In the genomic region with DNA sequence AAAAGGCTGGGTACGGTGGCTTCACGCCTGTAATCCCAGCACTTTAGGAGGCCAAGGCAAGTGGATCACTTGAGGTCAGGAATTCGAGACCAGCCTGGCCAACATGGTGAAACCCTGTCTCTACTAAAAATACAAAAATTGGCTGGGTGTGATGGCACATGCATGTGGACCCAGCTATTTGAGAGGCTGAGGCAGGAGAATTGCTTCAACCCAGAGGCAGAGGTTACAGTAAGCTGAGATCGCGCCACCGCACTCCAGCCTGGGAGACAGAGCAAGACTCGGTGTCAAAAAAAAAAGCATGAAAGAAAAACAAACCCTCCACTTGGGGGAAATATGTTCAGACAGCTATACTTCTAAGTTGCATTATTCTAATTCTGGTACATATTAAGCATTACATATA, we compare ENCODE assay signal across 7 cellular contexts. TPM values are rescaled to one million over a fixed set of nuclear protein-coding genes. Genes with fewer than 3 reads are reported as not detected.
A peak's percentile ranks its signal among the peaks of the same experiment; 100 is the strongest.
DNase-seq lines count a peak whose midpoint lies in the region; ATAC-seq, FAIRE-seq and TF ChIP-seq lines count a peak whose summit lies in the region.
"Not testable (repeated sequence)": the region's sequence is repeated elsewhere in the genome, so short reads cannot be mapped to it uniquely, and the experiment has no call there.

No MANE protein-coding gene starts in this region.

- not testable (repeated sequence) for H3K9me3 Mint-ChIP-seq in CD4-positive, alpha-beta memory T cell; activated T-helper 17 cell treated with anti-CD3 and anti-CD28 coated beads, Interleukin-2, amount 50 U/mL, for 72 hours; MCF 10A (ENCODE audit: unreplicated experiment); naive thymus-derived CD4-positive, alpha-beta T cell

- H3K4me1 Mint-ChIP-seq in CD4-positive, alpha-beta memory T cell = peaks cover 27 to 53% (median 41%) of the 10 kb centered on the region in 4 donors
- H3K4me1 Mint-ChIP-seq in activated T-helper 17 cell treated with anti-CD3 and anti-CD28 coated beads, Interleukin-2, amount 50 U/mL, for 72 hours = peaks cover 13% of the 10 kb centered on the region
- peaks cover 16% of the 10 kb centered on the region for H3K4me1 Mint-ChIP-seq in MCF 10A (ENCODE audit: insufficient read depth, unreplicated experiment)
- peaks cover 30 to 65% (median 57%) of the 10 kb centered on the region in 7 donors for H3K4me1 Mint-ChIP-seq in naive thymus-derived CD4-positive, alpha-beta T cell

- not testable (repeated sequence) for BruUV-seq in MCF 10A (replicated peaks; lab: Mats Ljungman, UMichigan)

- peaks cover 16% of the 10 kb centered on the region for H3K36me3 ChIP-seq in CD4-positive, alpha-beta memory T cell (ENCODE audit: insufficient read depth, low read length)
- peaks cover 18% of the 10 kb centered on the region for H3K36me3 ChIP-seq in RWPE2 (ENCODE audit: low read depth)
- H3K36me3 ChIP-seq in naive thymus-derived CD4-positive, alpha-beta T cell (ENCODE audit: control insufficient read depth in 2 of 3, insufficient read depth in 3 of 3, low read length in 3 of 3) = peaks cover 0 to 21% (median 11%) of the 10 kb centered on the region in 3 experiments
- H3K36me3 ChIP-seq in skeletal muscle tissue (ENCODE audit: control insufficient read depth in 3 of 3, insufficient read depth in 3 of 3, low read length in 3 of 3) = peaks cover 9 to 13% (median 10%) of the 10 kb centered on the region in 3 donors

- not testable (repeated sequence) for TF ChIP-seq RAD21 in A549 (conservative IDR thresholded peaks at IDR 0.05 in 1 of 2, IDR thresholded peaks at IDR 0.05 in 1 of 2)

- not testable (repeated sequence) for H3K9ac ChIP-seq in skeletal muscle tissue (ENCODE audit: low read depth in 1 of 3, low read length in 3 of 3)

- peaks cover 19% of the 10 kb centered on the region in 2 donors for H3K36me3 Mint-ChIP-seq in CD4-positive, alpha-beta memory T cell
- peaks cover 26% of the 10 kb centered on the region for H3K36me3 Mint-ChIP-seq in activated T-helper 17 cell treated with anti-CD3 and anti-CD28 coated beads, Interleukin-2, amount 50 U/mL, for 72 hours (ENCODE audit: low read depth)
- peaks cover 25% of the 10 kb centered on the region for H3K36me3 Mint-ChIP-seq in MCF 10A (ENCODE audit: insufficient read depth, unreplicated experiment)
- H3K36me3 Mint-ChIP-seq in naive thymus-derived CD4-positive, alpha-beta T cell = peaks cover 14 to 23% (median 20%) of the 10 kb centered on the region in 5 donors

- TF ChIP-seq CTCF in A549 (IDR thresholded peaks at IDR 0.05); RWPE2 (IDR thresholded peaks at IDR 0.05; ENCODE audit: poor library complexity, severe bottlenecking); MCF 10A (IDR thresholded peaks at IDR 0.05; ENCODE audit: unreplicated experiment): not testable (repeated sequence)

- intact Hi-C loops in CD4-positive, alpha-beta memory T cell (cut with micrococcal nuclease); MCF 10A (cut with micrococcal nuclease); naive thymus-derived CD4-positive, alpha-beta T cell (cut with micrococcal nuclease): not testable (repeated sequence)

- not testable (repeated sequence) for H3K4me2 ChIP-seq in A549

- POLR2A ChIA-PET in A549 (lab: Yijun Ruan, JAX) = interaction anchor here (1.0 to 6.8 kb wide), 4 partner anchors 13 to 41 kb away, joined by 3 to 126 read pairs (median 18); no protein-coding TSS in a partner anchor
- POLR2A ChIA-PET in CD4-positive, alpha-beta memory T cell (lab: Charles Lee; ENCODE audit: partially characterized antibody) = interaction anchor here (0.6 to 7.7 kb wide), 8 partner anchors 13 to 56 kb away, joined by 3 to 156 read pairs (median 4); no protein-coding TSS in a partner anchor
- POLR2A ChIA-PET in MCF 10A (lab: Yijun Ruan, JAX) = interaction anchor here (0.6 to 12.8 kb wide), 7 partner anchors 12 to 235 kb away, joined by 3 to 902 read pairs (median 125); no protein-coding TSS in a partner anchor
- POLR2A ChIA-PET in naive thymus-derived CD4-positive, alpha-beta T cell (lab: Charles Lee) = interaction anchor here (0.5 to 10.1 kb wide), 7 partner anchors 11 to 55 kb away, joined by 3 to 174 read pairs (median 6); no protein-coding TSS in a partner anchor

- not testable (repeated sequence) for H3K9me3 ChIP-seq in A549; CD4-positive, alpha-beta memory T cell (ENCODE audit: control insufficient read depth in 1 of 2, low read length in 2 of 2); RWPE2 (ENCODE audit: severe bottlenecking); naive thymus-derived CD4-positive, alpha-beta T cell (ENCODE audit: control insufficient read depth in 2 of 3, low read length in 3 of 3); skeletal muscle tissue (ENCODE audit: control insufficient read depth in 3 of 3, low read length in 3 of 3)

- peaks cover 39% of the 10 kb centered on the region for H3K4me1 ChIP-seq in A549
- peaks cover 34% of the 10 kb centered on the region for H3K4me1 ChIP-seq in CD4-positive, alpha-beta memory T cell (ENCODE audit: insufficient read depth, low read length)
- not testable (repeated sequence) for H3K4me1 ChIP-seq in RWPE2 (ENCODE audit: insufficient read depth, poor library complexity, severe bottlenecking)
- peaks cover 9 to 14% of the 10 kb centered on the region in 2 donors for H3K4me1 ChIP-seq in naive thymus-derived CD4-positive, alpha-beta T cell (ENCODE audit: control insufficient read depth in 2 of 2, insufficient read depth in 2 of 2, low read length in 2 of 2)
- peaks cover 17 to 42% (median 36%) of the 10 kb centered on the region in 3 donors for H3K4me1 ChIP-seq in skeletal muscle tissue (ENCODE audit: control insufficient read depth in 3 of 3, insufficient read depth in 3 of 3, low read length in 3 of 3)

- not testable (repeated sequence) for H3K4me3 Mint-ChIP-seq in CD4-positive, alpha-beta memory T cell; activated T-helper 17 cell treated with anti-CD3 and anti-CD28 coated beads, Interleukin-2, amount 50 U/mL, for 72 hours; MCF 10A (ENCODE audit: unreplicated experiment); naive thymus-derived CD4-positive, alpha-beta T cell

- not testable (repeated sequence) for ATAC-seq in A549; RWPE2 (ENCODE audit: low read depth); activated T-helper 17 cell treated with anti-CD3 and anti-CD28 coated beads, Interleukin-2, amount 50 U/mL, for 72 hours (replicated peaks); naive thymus-derived CD4-positive, alpha-beta T cell

- H3K4me3 ChIP-seq in A549; CD4-positive, alpha-beta memory T cell (ENCODE audit: low read length in 2 of 2); RWPE2 (ENCODE audit: severe bottlenecking); naive thymus-derived CD4-positive, alpha-beta T cell (ENCODE audit: low read length); skeletal muscle tissue (ENCODE audit: low read length in 3 of 3): not testable (repeated sequence)

- TF ChIP-seq POLR2A in A549 (IDR thresholded peaks at IDR 0.05; ENCODE audit: low read length) = not testable (repeated sequence)

- CTCF ChIA-PET in A549 (lab: Yijun Ruan, JAX) (interaction anchor here (0.6 to 8.9 kb wide), 7 partner anchors 12 to 64 kb away, joined by 3 to 89 read pairs (median 6); no protein-coding TSS in a partner anchor), MCF 10A (lab: Yijun Ruan, JAX) (interaction anchor here (0.9 to 1.1 kb wide), 2 partner anchors 53 to 62 kb away, joined by 3 to 5 read pairs; no protein-coding TSS in a partner anchor)
- CTCF ChIA-PET in CD4-positive, alpha-beta memory T cell (lab: Charles Lee; ENCODE audit: partially characterized antibody) = interaction anchor here (1.1 to 2.9 kb wide), 6 partner anchors 19 to 212 kb away, joined by 3 to 10 read pairs (median 4); no protein-coding TSS in a partner anchor
- CTCF ChIA-PET in naive thymus-derived CD4-positive, alpha-beta T cell (lab: Charles Lee) = interaction anchor here (1.4 to 2.0 kb wide), 3 partner anchors 12 to 57 kb away, joined by 3 to 6 read pairs (median 3); no protein-coding TSS in a partner anchor

- peak overlapping the region in 4 of 7 donors; percentile 6 to 83 (median 56) for H3K27ac Mint-ChIP-seq in CD4-positive, alpha-beta memory T cell
- H3K27ac Mint-ChIP-seq in activated T-helper 17 cell treated with anti-CD3 and anti-CD28 coated beads, Interleukin-2, amount 50 U/mL, for 72 hours = peak overlapping the region; percentile 30
- peak overlapping the region; percentile 63 for H3K27ac Mint-ChIP-seq in MCF 10A (ENCODE audit: low read depth, unreplicated experiment)
- peak overlapping the region in 6 of 9 donors; percentile 31 to 83 (median 72) for H3K27ac Mint-ChIP-seq in naive thymus-derived CD4-positive, alpha-beta T cell

- not testable (repeated sequence) for H3K27me3 ChIP-seq in CD4-positive, alpha-beta memory T cell (ENCODE audit: insufficient read depth, low read length); RWPE2 (ENCODE audit: insufficient read depth, poor library complexity, severe bottlenecking); naive thymus-derived CD4-positive, alpha-beta T cell (ENCODE audit: control insufficient read depth in 2 of 2, insufficient read depth in 2 of 2, low read length in 2 of 2); skeletal muscle tissue (ENCODE audit: control insufficient read depth in 3 of 3, insufficient read depth in 3 of 3, low read length in 3 of 3)

- WGBS in A549 (ENCODE audit: missing lambda C conversion rate) = 94% methylated on average over 7 of the region's 7 CpGs

- not testable (repeated sequence) for H3K27me3 Mint-ChIP-seq in CD4-positive, alpha-beta memory T cell; activated T-helper 17 cell treated with anti-CD3 and anti-CD28 coated beads, Interleukin-2, amount 50 U/mL, for 72 hours; MCF 10A (ENCODE audit: insufficient read depth, unreplicated experiment); naive thymus-derived CD4-positive, alpha-beta T cell

- not testable (repeated sequence) for FAIRE-seq in A549 (lab: Jason Lieb, UNC)

- not testable (repeated sequence) for TF ChIP-seq EP300 in A549 (IDR thresholded peaks at IDR 0.05)

- H3K27ac ChIP-seq in A549 = peak overlapping the region; percentile 98
- H3K27ac ChIP-seq in CD4-positive, alpha-beta memory T cell (ENCODE audit: low read depth, low read length) = not testable (repeated sequence)
- peak overlapping the region; percentile 99 for H3K27ac ChIP-seq in RWPE2 (ENCODE audit: poor library complexity, severe bottlenecking)
- peak overlapping the region; percentile 14 for H3K27ac ChIP-seq in naive thymus-derived CD4-positive, alpha-beta T cell (ENCODE audit: low read depth, low read length)
- H3K27ac ChIP-seq in skeletal muscle tissue (ENCODE audit: low read depth, low read length) = peak overlapping the region; percentile 51

- not testable (repeated sequence) for DNase-seq in A549 (ENCODE audit: low read depth in 1 of 2, low spot score in 1 of 2); CD4-positive, alpha-beta memory T cell; RWPE2 (ENCODE audit: low spot score); MCF 10A (ENCODE audit: unreplicated experiment); naive thymus-derived CD4-positive, alpha-beta T cell

RNA-seq across cellular contexts. Expression of a gene that starts 5.9 kb away (rescaled TPM):
- polyA plus RNA-seq in A549 (2011; rRNA removed) (329 and 392 TPM in 2 replicates), A549 (2017; fragmentation: RNase III; extraction: RNeasy Plus Mini Kit Qiagen cat#74134 plus additional on column Dnase treatment) (188 to 239 TPM (median 238 TPM) in 3 replicates)
- 189 and 275 TPM in 2 replicates for polyA plus RNA-seq in A549 (2012; cell fraction: cytosol; rRNA removed)
- 368 and 387 TPM in 2 replicates for polyA plus RNA-seq in A549 (2012; cell fraction: nucleus; rRNA removed)
- 299 and 339 TPM in 2 replicates for polyA minus RNA-seq in A549 (2011; rRNA and poly(A)+ RNA removed)
- total RNA-seq in CD4-positive, alpha-beta memory T cell = 10 to 100 TPM; 23.1 to 24.5 TPM
- polyA plus RNA-seq in CD4-positive, alpha-beta memory T cell = 100 to 1,000 TPM; 154 to 635 TPM
- total RNA-seq in activated T-helper 17 cell treated with anti-CD3 and anti-CD28 coated beads, Interleukin-2, amount 50 U/mL, for 72 hours = 1,000 to 10,000 TPM in 1 of 2 donors, 100 to 1,000 TPM in 1; 746 to 1,569 TPM
- total RNA-seq in MCF 10A (2022) (698 and 872 TPM in 2 replicates), skeletal muscle tissue (87.2 TPM)
- 100 to 1,000 TPM in 3 of 5 experiments, 10 to 100 TPM in 2; 25.4 to 335 (median 135) TPM for total RNA-seq in naive thymus-derived CD4-positive, alpha-beta T cell
- polyA plus RNA-seq in naive thymus-derived CD4-positive, alpha-beta T cell = 100 to 1,000 TPM in 1 of 2 donors, 10 to 100 TPM in 1; 80.4 to 219 TPM
